Comparison of ENCODE assay signal across 13 cellular contexts in genomic region chr15:44598892-44599291, GRCh38.
DNase-seq lines count a peak whose midpoint lies in the region; ATAC-seq, FAIRE-seq and TF ChIP-seq lines count a peak whose summit lies in the region.
"Had no signal": no experiment of that assay in that cellular context is flagged by ENCODE, and none has a peak within 500 bp of the region (broad histone marks: within the 10 kb centered on the region; RNA-seq: fewer than 3 reads in every experiment).

No MANE protein-coding gene starts in this region.

- peak; percentile 44; the same call in 1 of the 2 replicates for ATAC-seq in IMR-90 (ENCODE audit: low read depth)
- ATAC-seq in naive thymus-derived CD4-positive, alpha-beta T cell, result no peak

- H3K9ac ChIP-seq in IMR-90 (ENCODE audit: low read depth, low read length) (no peak overlapping the region), astrocyte (ENCODE audit: low read length) (no peak overlapping the region), colonic mucosa (ENCODE audit: low read depth in 2 of 2, low read length in 2 of 2) (no peak overlapping the region)

- POLR2A ChIA-PET in IMR-90 (lab: Charles Lee; ENCODE audit: unreplicated experiment), result no interaction called here
- POLR2A ChIA-PET in naive thymus-derived CD4-positive, alpha-beta T cell (lab: Charles Lee), result interaction anchor here (0.6 to 3.2 kb wide), 5 partner anchors 59 to 140 kb away, joined by 4 to 14 read pairs (median 6); partner anchors contain the start of genes B2M, PATL2 and SPG11

- peaks cover 14% of the 10 kb centered on the region for H3K36me3 Mint-ChIP-seq in astrocyte (ENCODE audit: low read depth, unreplicated experiment)
- H3K36me3 Mint-ChIP-seq in naive thymus-derived CD4-positive, alpha-beta T cell, result peaks cover 11 to 43% (median 32%) of the 10 kb centered on the region in 5 donors

- H4K20me1 ChIP-seq in IMR-90 (ENCODE audit: insufficient read depth, low read length) (no peaks in the 10 kb centered on the region), astrocyte (ENCODE audit: insufficient read depth, low read length) (no peaks in the 10 kb centered on the region)

- H2AK5ac ChIP-seq in IMR-90 (ENCODE audit: low read depth, low read length), result no peak overlapping the region

- intact Hi-C loops in IMR-90 (cut with micrococcal nuclease) (no loop called here), colonic mucosa (cut with DNase I) (loop anchor here (10.0 kb wide), 1 partner anchor 56 kb away; no protein-coding TSS in a partner anchor)
- intact Hi-C loops in naive thymus-derived CD4-positive, alpha-beta T cell (cut with micrococcal nuclease), result loop anchor here (5.0 to 10.0 kb wide), 3 partner anchors 33 to 423 kb away; partner anchors contain the start of gene SORD (in 1 of the 2)

- H2BK120ac ChIP-seq in IMR-90 (ENCODE audit: low read depth, low read length), result no peak overlapping the region

- TF ChIP-seq CTCF in C4-2B (conservative IDR thresholded peaks at IDR 0.05) (no peak), IMR-90 (conservative IDR thresholded peaks at IDR 0.05; ENCODE audit: low read depth, low read length) (no peak), astrocyte (IDR thresholded peaks at IDR 0.05; ENCODE audit: insufficient read depth, low read depth, low read length) (no peak), colonic mucosa (IDR thresholded peaks at IDR 0.05) (no peak)

- H3K23ac ChIP-seq in IMR-90 (ENCODE audit: low read depth, low read length), result 0 out of 2 replicates have a peak overlapping the region, but pooled peaks have one; percentile 59

- H3K27ac ChIP-seq in C4-2B, result peak overlapping the region; percentile 24; the same call in 1 of the 2 replicates
- H3K27ac ChIP-seq in IMR-90 (ENCODE audit: insufficient read depth, low read length), result peak overlapping the region; percentile 17; the same call in 1 of the 2 replicates
- no peak overlapping the region for H3K27ac ChIP-seq in astrocyte (ENCODE audit: low read depth, low read length)
- H3K27ac ChIP-seq in naive thymus-derived CD4-positive, alpha-beta T cell (ENCODE audit: low read depth, low read length), result peak overlapping the region; percentile 13
- no peak overlapping the region for H3K27ac ChIP-seq in colonic mucosa

- dilution Hi-C loops in IMR-90 (cut with HindIII; ENCODE audit: low sequenced_read_pairs, unreplicated experiment), result no loop called here

- CTCF ChIA-PET in IMR-90 (lab: Yijun Ruan, JAX), result interaction anchor here (0.8 kb wide), 2 partner anchors 64 to 140 kb away, joined by 3 read pairs; partner anchors contain the start of gene SPG11
- CTCF ChIA-PET in naive thymus-derived CD4-positive, alpha-beta T cell (lab: Charles Lee), result interaction anchor here (1.5 kb wide), 1 partner anchor 15 kb away, joined by 4 read pairs; no protein-coding TSS in a partner anchor

- H3K27me3 Mint-ChIP-seq in astrocyte (ENCODE audit: low read depth, unreplicated experiment), result no peaks in the 10 kb centered on the region
- H3K27me3 Mint-ChIP-seq in naive thymus-derived CD4-positive, alpha-beta T cell, result no peaks in the 10 kb centered on the region
- H3K27me3 Mint-ChIP-seq: progenitor cell of endocrine pancreas had no signal

- H4K91ac ChIP-seq in IMR-90 (ENCODE audit: insufficient read depth, low read depth, low read length), result no peak overlapping the region

- no peak overlapping the region for H3K27ac Mint-ChIP-seq in astrocyte (ENCODE audit: unreplicated experiment)
- H3K27ac Mint-ChIP-seq in naive thymus-derived CD4-positive, alpha-beta T cell, result peak overlapping the region in 8 of 9 donors; percentile 6 to 82 (median 58)
- H3K27ac Mint-ChIP-seq: progenitor cell of endocrine pancreas had no signal

- H3K4me1 ChIP-seq in IMR-90 (ENCODE audit: control insufficient read depth, insufficient read depth, low read length), result peaks cover 8% of the 10 kb centered on the region
- H3K4me1 ChIP-seq in astrocyte (ENCODE audit: insufficient read depth, low read length), result peaks cover 3% of the 10 kb centered on the region
- peaks cover 0 to 9% of the 10 kb centered on the region in 2 donors for H3K4me1 ChIP-seq in naive thymus-derived CD4-positive, alpha-beta T cell (ENCODE audit: control insufficient read depth in 2 of 2, insufficient read depth in 2 of 2, low read length in 2 of 2)
- no peaks in the 10 kb centered on the region for H3K4me1 ChIP-seq in colonic mucosa

- H4K5ac ChIP-seq in IMR-90 (ENCODE audit: low read depth, low read length), result no peak overlapping the region

- no peaks in the 10 kb centered on the region for H3K79me1 ChIP-seq in IMR-90 (ENCODE audit: low read depth in 1 of 2, low read length in 2 of 2)

- peak; percentile 85 for DNase-seq in IMR-90
- peak; percentile 88 for DNase-seq in astrocyte (ENCODE audit: low read depth)
- DNase-seq in naive thymus-derived CD4-positive, alpha-beta T cell, result no peak
- no peak for DNase-seq in RCC 7860 (ENCODE audit: low spot score)
- DNase-seq in colonic mucosa, result no peak
- no peak for DNase-seq in NCI-H526 treated with DMSO at 0.1 percent for 48 hours (lab: John Stamatoyannopoulos, UW)
- DNase-seq in mesenteric fat pad (ENCODE audit: low spot score), result no peak
- DNase-seq: aorta; NCI-H345; stimulated activated CD4-positive, alpha-beta T cell treated with anti-CD3 and anti-CD28 coated beads, Interleukin-2, amount 100 ng/mL, for 48 hours had no signal

- H3K4me3 ChIP-seq in IMR-90 (ENCODE audit: insufficient read depth, low read depth, low read length), result no peak overlapping the region
- no peak overlapping the region for H3K4me3 ChIP-seq in astrocyte (ENCODE audit: insufficient read depth, low read depth, low read length)
- H3K4me3 ChIP-seq in naive thymus-derived CD4-positive, alpha-beta T cell (ENCODE audit: low read length), result no peak overlapping the region
- no peak overlapping the region for H3K4me3 ChIP-seq in colonic mucosa

- WGBS in IMR-90 (ENCODE audit: extremely low coverage in 2 of 2, insufficient read length in 1 of 2), 2 experiments, result 43% methylated on average over 1 of the region's 5 CpGs; no CpG with 5 or more reads in 1 of the 2 experiments

- H2BK15ac ChIP-seq in IMR-90 (ENCODE audit: low read depth, low read length), result no peak overlapping the region

- H3K14ac ChIP-seq in IMR-90 (replicated peaks; ENCODE audit: low read depth, low read length), result no peak overlapping the region

- H3K27me3 ChIP-seq in IMR-90 (ENCODE audit: control insufficient read depth, insufficient read depth, low read length) (no peaks in the 10 kb centered on the region), astrocyte (ENCODE audit: insufficient read depth, low read length) (no peaks in the 10 kb centered on the region), colonic mucosa (no peaks in the 10 kb centered on the region)
- H3K27me3 ChIP-seq in naive thymus-derived CD4-positive, alpha-beta T cell (ENCODE audit: control insufficient read depth in 2 of 2, insufficient read depth in 2 of 2, low read length in 2 of 2), result no peaks in the 10 kb centered on the region

- H2BK5ac ChIP-seq in IMR-90 (ENCODE audit: low read depth, low read length, poor library complexity, severe bottlenecking), result no peak overlapping the region

- FAIRE-seq in astrocyte (lab: Jason Lieb, UNC), result no peak
- no peak for FAIRE-seq in RCC 7860 (lab: Jason Lieb, UNC)
- FAIRE-seq: D721Med had no signal

- H4K8ac ChIP-seq in IMR-90 (ENCODE audit: low read depth in 2 of 2, low read length in 2 of 2), result no peak overlapping the region

- peaks cover 3% of the 10 kb centered on the region for H3K4me1 Mint-ChIP-seq in astrocyte (ENCODE audit: low read depth, unreplicated experiment)
- H3K4me1 Mint-ChIP-seq in naive thymus-derived CD4-positive, alpha-beta T cell, result peaks cover 7 to 27% (median 16%) of the 10 kb centered on the region in 7 donors

- H3K9me3 ChIP-seq in IMR-90 (ENCODE audit: control insufficient read depth, insufficient read depth, low read length), result no peaks in the 10 kb centered on the region
- no peaks in the 10 kb centered on the region for H3K9me3 ChIP-seq in astrocyte (ENCODE audit: insufficient read depth, low read depth, low read length)
- no peaks in the 10 kb centered on the region for H3K9me3 ChIP-seq in naive thymus-derived CD4-positive, alpha-beta T cell (ENCODE audit: control insufficient read depth in 2 of 3, low read length in 3 of 3)
- no peaks in the 10 kb centered on the region for H3K9me3 ChIP-seq in colonic mucosa

- peak overlapping the region; percentile 34 for H2AK9ac ChIP-seq in IMR-90 (replicated peaks; ENCODE audit: low read depth, low read length, poor library complexity)

- no peak overlapping the region for H2AFZ ChIP-seq in IMR-90 (replicated peaks; ENCODE audit: low read length, poor library complexity)
- H2AFZ ChIP-seq in astrocyte (ENCODE audit: low read depth, low read length), result no peak overlapping the region

- no peak overlapping the region; the same call in 1 of the 2 replicates for H3K18ac ChIP-seq in IMR-90 (ENCODE audit: low read depth, low read length)

- H3K4me3 Mint-ChIP-seq in astrocyte (ENCODE audit: unreplicated experiment), result no peak overlapping the region
- H3K4me3 Mint-ChIP-seq in naive thymus-derived CD4-positive, alpha-beta T cell, result no peak overlapping the region

- H3K4me2 ChIP-seq in IMR-90 (ENCODE audit: low read depth, low read length) (no peak overlapping the region), astrocyte (ENCODE audit: low read length) (no peak overlapping the region)

- H3K4ac ChIP-seq in IMR-90 (ENCODE audit: low read depth, low read length), result 0 out of 2 replicates have a peak overlapping the region, but pooled peaks have one; percentile 20

- H3K36me3 ChIP-seq in IMR-90 (ENCODE audit: control insufficient read depth, insufficient read depth, low read length) (peaks cover 27% of the 10 kb centered on the region), astrocyte (ENCODE audit: insufficient read depth, low read length) (peaks cover 19% of the 10 kb centered on the region), colonic mucosa (peaks cover 20% of the 10 kb centered on the region)
- peaks cover 4 to 65% (median 7%) of the 10 kb centered on the region in 3 experiments for H3K36me3 ChIP-seq in naive thymus-derived CD4-positive, alpha-beta T cell (ENCODE audit: control insufficient read depth in 2 of 3, insufficient read depth in 3 of 3, low read length in 3 of 3)

- BruUV-seq in IMR-90 (replicated peaks; lab: Mats Ljungman, UMichigan), result no TSS peak

- in situ Hi-C loops in IMR-90 (cut with MboI; ENCODE audit: low sequenced_read_pairs), result no loop called here

- H2BK20ac ChIP-seq in IMR-90 (ENCODE audit: low read depth, low read length), result no peak overlapping the region

- peaks cover 12% of the 10 kb centered on the region for H3K9me1 ChIP-seq in IMR-90 (ENCODE audit: insufficient read depth, low read length)

- no peak for TF ChIP-seq POLR2A in IMR-90 (IDR thresholded peaks at IDR 0.05; ENCODE audit: low read depth, low read length)

- H3K56ac ChIP-seq in IMR-90 (ENCODE audit: extremely low read depth, insufficient read depth, low read length), result no peak overlapping the region

- no peak for TF ChIP-seq RAD21 in IMR-90 (IDR thresholded peaks at IDR 0.05; ENCODE audit: low read length)

- no peaks in the 10 kb centered on the region for H3K79me2 ChIP-seq in astrocyte (ENCODE audit: insufficient read depth, low read length)

- H3K9me3 Mint-ChIP-seq in astrocyte (ENCODE audit: unreplicated experiment), result no peaks in the 10 kb centered on the region
- no peaks in the 10 kb centered on the region for H3K9me3 Mint-ChIP-seq in naive thymus-derived CD4-positive, alpha-beta T cell

TF ChIP-seq in IMR-90, 13 proteins besides CTCF, POLR2A, EP300 and RAD21 (continues in another document):
- TF ChIP-seq MAFK (IDR thresholded peaks at IDR 0.05; ENCODE audit: low read depth, low read length) (0 out of 2 replicates have a peak, but pooled peaks have one; percentile 18), CEBPB (IDR thresholded peaks at IDR 0.05; ENCODE audit: low read depth, low read length) (no peak)

Comparison
In these comparisons a context has a peak if more than half of its experiments do, and no peak if none do; other contexts are left out.
1. H3K27ac ChIP-seq: peak in C4-2B (single experiment), IMR-90 (single experiment) and naive thymus-derived CD4-positive, alpha-beta T cell (single experiment); none in astrocyte (single experiment) and colonic mucosa (single experiment).
2. DNase-seq: peak in IMR-90 (single experiment) and astrocyte (single experiment); none in naive thymus-derived CD4-positive, alpha-beta T cell (0 of 9), RCC 7860 (single experiment), colonic mucosa (single experiment), NCI-H526 treated with DMSO at 0.1 percent for 48 hours (single experiment) and mesenteric fat pad (single experiment).